15 cellular contexts compared by ENCODE assay signal in genomic region chr11:15742626-15743243, GRCh38.
DNase-seq lines count a peak whose midpoint lies in the region; ATAC-seq and TF ChIP-seq lines count a peak whose summit lies in the region.
"Had no signal": no experiment of that assay in that cellular context is flagged by ENCODE, and none has a peak within 500 bp of the region (broad histone marks: within the 10 kb centered on the region; RNA-seq: fewer than 3 reads in every experiment).

No MANE protein-coding gene starts in this region.

- peak; percentile 71 for DNase-seq in DMS79 (lab: John Stamatoyannopoulos, UW)
- DNase-seq in NCI-H1092 treated with DMSO at 0.1 percent for 48 hours (lab: John Stamatoyannopoulos, UW), result peak; percentile 71
- peak; percentile 50 for DNase-seq in SKM-1 treated with dmso at 0.1 percent for 144 hours (lab: John Stamatoyannopoulos, UW; ENCODE audit: unreplicated experiment)
- DNase-seq in left colon, result peak in 1 of 2 donors; percentile 7
- no peak for DNase-seq in activated CD4-positive, CD25-positive, alpha-beta regulatory T cell treated with anti-CD3 and anti-CD28 coated beads, Interleukin-2, amount 50 U/mL, for 72 hours
- DNase-seq in posterior cingulate gyrus, result no peak
- DNase-seq in breast epithelium (ENCODE audit: low spot score in 2 of 2), result no peak
- DNase-seq: amygdala; effector CD8-positive, alpha-beta T cell; mesendoderm; stimulated activated CD4-positive, alpha-beta T cell treated with anti-CD3 and anti-CD28 coated beads, Interleukin-4, amount 100 ng/mL, for 4 hours had no signal

- intact Hi-C loops in left colon (cut with DNase I, micrococcal nuclease), result no loop called here
- intact Hi-C loops in posterior cingulate gyrus (cut with DNase I), result no loop called here
- intact Hi-C loops in breast epithelium (cut with DNase I; ENCODE audit: low total_unique reads), result no loop called here

- no peaks in the 10 kb centered on the region for H3K27me3 ChIP-seq in breast epithelium
- H3K27me3 ChIP-seq: BLaER1, hepatocyte had no signal

- no peaks in the 10 kb centered on the region for H3K4me1 ChIP-seq in breast epithelium
- H3K4me1 ChIP-seq: BLaER1 had no signal

- TF ChIP-seq POLR2A in breast epithelium (IDR thresholded peaks at IDR 0.05), result no peak

- H3K36me3 ChIP-seq in breast epithelium, result no peaks in the 10 kb centered on the region
- H3K36me3 ChIP-seq: BLaER1 had no signal

- H3K4me3 ChIP-seq in breast epithelium, result no peak overlapping the region
- H3K4me3 ChIP-seq: BLaER1, hepatocyte had no signal

- no peaks in the 10 kb centered on the region for H3K9me3 ChIP-seq in breast epithelium
- H3K9me3 ChIP-seq: BLaER1 had no signal

- no peak for TF ChIP-seq CTCF in breast epithelium (IDR thresholded peaks at IDR 0.05)

- ATAC-seq in left colon, result peak; percentile 79
- ATAC-seq in GM18909 (IDR thresholded peaks at IDR 0.05; ENCODE audit: poor library complexity, unreplicated experiment), result no peak
- ATAC-seq: Panc1 had no signal

- H3K27ac ChIP-seq in breast epithelium, result no peak overlapping the region
- H3K27ac ChIP-seq: BLaER1, hepatocyte had no signal

Comparison
In these comparisons a context has a peak if more than half of its experiments do, and no peak if none do; other contexts are left out.
1. DNase-seq: peak in DMS79 (single experiment), NCI-H1092 treated with DMSO at 0.1 percent for 48 hours (single experiment) and SKM-1 treated with dmso at 0.1 percent for 144 hours (single experiment); none in activated CD4-positive, CD25-positive, alpha-beta regulatory T cell treated with anti-CD3 and anti-CD28 coated beads, Interleukin-2, amount 50 U/mL, for 72 hours (single experiment), posterior cingulate gyrus (0 of 10) and breast epithelium (0 of 2).